ENCODE assay signal across 16 cellular contexts in the genomic region with DNA sequence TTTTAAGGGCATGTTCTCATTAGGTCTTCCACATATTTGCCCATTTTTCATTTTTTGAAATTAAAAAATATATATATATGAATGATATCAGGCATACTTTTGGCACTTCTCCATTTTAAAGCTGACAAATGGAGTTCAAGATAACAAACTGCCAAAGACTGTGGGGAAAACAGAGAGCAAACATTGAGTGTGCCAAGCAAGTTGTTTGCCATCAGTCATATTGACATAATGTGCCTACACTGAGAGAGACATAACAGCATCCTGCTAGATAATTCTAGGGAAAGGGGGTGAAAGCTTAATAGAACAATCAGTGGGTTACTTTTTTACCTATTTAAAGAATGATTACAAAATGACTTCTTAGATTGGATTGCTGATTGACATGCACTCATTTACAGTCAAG.
DNase-seq lines count a peak whose midpoint lies in the region; ATAC-seq and TF ChIP-seq lines count a peak whose summit lies in the region.
"Had no signal": no experiment of that assay in that cellular context is flagged by ENCODE, and none has a peak within 500 bp of the region (broad histone marks: within the 10 kb centered on the region; RNA-seq: fewer than 3 reads in every experiment).

No MANE protein-coding gene starts in this region.

- in situ Hi-C loops in GM13977 (cut with MboI; ENCODE audit: low pct_unique_long_range_greater_than_20kb, low sequenced_read_pairs, unreplicated experiment) = no loop called here

- TF ChIP-seq CTCF in GM13977 (IDR thresholded peaks at IDR 0.05; ENCODE audit: extremely low read depth, insufficient read depth, missing control alignments) (no peak), heart left ventricle (IDR thresholded peaks at IDR 0.05) (no peak)

- no peaks in the 10 kb centered on the region for H3K4me1 ChIP-seq in heart left ventricle

- H3K27ac Mint-ChIP-seq in naive thymus-derived CD8-positive, alpha-beta T cell = no peak overlapping the region

- H3K27me3 Mint-ChIP-seq in naive thymus-derived CD8-positive, alpha-beta T cell = peaks cover 0 to 1% (median 0%) of the 10 kb centered on the region in 5 donors

- peaks cover 0 to 3% (median 0%) of the 10 kb centered on the region in 12 donors for H3K9me3 ChIP-seq in heart left ventricle

- H3K36me3 ChIP-seq in heart left ventricle = no peaks in the 10 kb centered on the region

- peak; percentile 89 for ATAC-seq in left lobe of liver
- ATAC-seq in naive thymus-derived CD8-positive, alpha-beta T cell = no peak
- ATAC-seq in heart left ventricle = no peak
- ATAC-seq: K562, PC-3 had no signal

- no peaks in the 10 kb centered on the region for H3K36me3 Mint-ChIP-seq in naive thymus-derived CD8-positive, alpha-beta T cell

- H3K9me3 Mint-ChIP-seq in naive thymus-derived CD8-positive, alpha-beta T cell = peaks cover 0 to 14% (median 0%) of the 10 kb centered on the region in 9 donors

- intact Hi-C loops in heart left ventricle (cut with DNase I) = no loop called here

- H3K4me3 ChIP-seq in heart left ventricle = no peak overlapping the region
- H3K4me3 ChIP-seq: K562 had no signal

- H3K4me3 Mint-ChIP-seq in naive thymus-derived CD8-positive, alpha-beta T cell = no peak overlapping the region

- DNase-seq in NCI-H1417 (lab: John Stamatoyannopoulos, UW) = peak in 2 of 3 experiments; percentile 23 to 75
- DNase-seq in NCI-H2081 treated with DMSO at 0.1 percent for 48 hours (lab: John Stamatoyannopoulos, UW) = peak; percentile 0
- DNase-seq in OCI-M1 (lab: John Stamatoyannopoulos, UW) = peak; percentile 28
- no peak for DNase-seq in left lobe of liver (ENCODE audit: low spot score)
- no peak for DNase-seq in naive thymus-derived CD8-positive, alpha-beta T cell
- no peak for DNase-seq in GM13977 (ENCODE audit: low spot score)
- DNase-seq in heart left ventricle = no peak
- DNase-seq: ACHN, NCI-H187 treated with DMSO at 0.1 percent for 48 hours, NCI-H2171 treated with DMSO at 0.1 percent for 48 hours, NCI-H748 treated with DMSO at 0.1 percent for 48 hours, PC-3, RPMI8226, SIG-M5 had no signal

- H3K27ac ChIP-seq in heart left ventricle = no peak overlapping the region
- H3K27ac ChIP-seq: C4-2B had no signal

- no peak for TF ChIP-seq POLR2A in heart left ventricle (IDR thresholded peaks at IDR 0.05)

- POLR2A ChIA-PET in naive thymus-derived CD8-positive, alpha-beta T cell (lab: Charles Lee) = no interaction called here

- no peaks in the 10 kb centered on the region for H3K27me3 ChIP-seq in heart left ventricle

- H3K4me1 Mint-ChIP-seq in naive thymus-derived CD8-positive, alpha-beta T cell = no peaks in the 10 kb centered on the region

Comparison
In these comparisons a context has a peak if more than half of its experiments do, and no peak if none do; other contexts are left out.
1. DNase-seq: peak in NCI-H1417 (2 of 3), NCI-H2081 treated with DMSO at 0.1 percent for 48 hours (single experiment) and OCI-M1 (single experiment); none in left lobe of liver (single experiment), naive thymus-derived CD8-positive, alpha-beta T cell (0 of 10), GM13977 (single experiment) and heart left ventricle (0 of 5).